17 cellular contexts compared by ENCODE assay signal in the genomic region with DNA sequence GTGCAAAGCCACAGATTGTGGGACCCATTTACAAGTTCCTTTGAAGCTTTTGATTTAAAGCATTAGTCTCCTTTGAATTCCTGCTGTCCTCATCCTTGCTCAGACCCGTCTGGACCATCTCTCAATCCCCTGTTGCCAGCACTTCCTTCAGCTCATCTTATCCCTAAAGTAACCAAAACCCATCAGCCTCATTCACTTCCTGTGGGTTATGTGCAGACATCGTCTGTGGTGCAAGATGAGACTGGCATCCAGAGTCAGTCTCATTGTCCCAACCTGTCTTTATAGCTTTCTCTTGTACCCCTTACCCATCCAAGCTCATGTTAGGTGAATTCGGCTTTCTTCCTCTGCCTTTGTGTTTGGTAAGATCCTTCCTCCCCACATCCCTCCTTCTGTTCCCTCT. TPM values are rescaled to one million over a fixed set of nuclear protein-coding genes. Genes with fewer than 3 reads are reported as not detected.
DNase-seq lines count a peak whose midpoint lies in the region; ATAC-seq, FAIRE-seq and TF ChIP-seq lines count a peak whose summit lies in the region.
"Had no signal": no experiment of that assay in that cellular context is flagged by ENCODE, and none has a peak within 500 bp of the region (broad histone marks: within the 10 kb centered on the region; RNA-seq: fewer than 3 reads in every experiment).

No MANE protein-coding gene starts in this region.

- H3K9me3 ChIP-seq in suprapubic skin, result no peaks in the 10 kb centered on the region
- H3K9me3 ChIP-seq: esophagus squamous epithelium, ovary had no signal

- FAIRE-seq in GM19239 (lab: Jason Lieb, UNC), result no peak

- H3K4me1 Mint-ChIP-seq in stimulated activated naive CD8-positive, alpha-beta T cell treated with anti-CD3 and anti-CD28 coated beads, Interleukin-15, Interleukin-2, amounts not matched to agents 100 ng/mL and 50 ng/mL, for 24 hours (ENCODE audit: low read depth), result peaks cover 9% of the 10 kb centered on the region
- H3K4me1 Mint-ChIP-seq in activated CD4-positive, alpha-beta memory T cell treated with anti-CD3 and anti-CD28 coated beads for 36 hours (ENCODE audit: low read depth), result peaks cover 10% of the 10 kb centered on the region
- H3K4me1 Mint-ChIP-seq in endothelial cell (ENCODE audit: unreplicated experiment), result no peaks in the 10 kb centered on the region

- peaks cover 95% of the 10 kb centered on the region for H3K36me3 Mint-ChIP-seq in stimulated activated naive CD8-positive, alpha-beta T cell treated with anti-CD3 and anti-CD28 coated beads, Interleukin-15, Interleukin-2, amounts not matched to agents 100 ng/mL and 50 ng/mL, for 24 hours (ENCODE audit: low read depth)
- H3K36me3 Mint-ChIP-seq in activated CD4-positive, alpha-beta memory T cell treated with anti-CD3 and anti-CD28 coated beads for 36 hours, result peaks cover 88% of the 10 kb centered on the region
- H3K36me3 Mint-ChIP-seq in endothelial cell (ENCODE audit: low read depth, unreplicated experiment), result peaks cover 76% of the 10 kb centered on the region

- no peak overlapping the region for H3K4me3 Mint-ChIP-seq in stimulated activated naive CD8-positive, alpha-beta T cell treated with anti-CD3 and anti-CD28 coated beads, Interleukin-15, Interleukin-2, amounts not matched to agents 100 ng/mL and 50 ng/mL, for 24 hours
- H3K4me3 Mint-ChIP-seq in activated CD4-positive, alpha-beta memory T cell treated with anti-CD3 and anti-CD28 coated beads for 36 hours, result no peak overlapping the region
- peak overlapping the region; percentile 4 for H3K4me3 Mint-ChIP-seq in endothelial cell (ENCODE audit: unreplicated experiment)

- no peak for TF ChIP-seq POLR2A in suprapubic skin (IDR thresholded peaks at IDR 0.05)

- TF ChIP-seq EP300 in suprapubic skin (IDR thresholded peaks at IDR 0.05), result no peak

- no peak overlapping the region for H3K27ac ChIP-seq in suprapubic skin
- H3K27ac ChIP-seq: esophagus squamous epithelium, ovary, WERI-Rb-1 had no signal

- no peak for DNase-seq in stimulated activated naive CD8-positive, alpha-beta T cell treated with anti-CD3 and anti-CD28 coated beads, Interleukin-15, Interleukin-2, amounts not matched to agents 100 U/mL and 50 U/mL, for 24 hours
- DNase-seq in activated CD4-positive, alpha-beta memory T cell treated with anti-CD3 and anti-CD28 coated beads for 36 hours, result no peak
- DNase-seq in endothelial cell (ENCODE audit: low spot score) (no peak), GM19239 (ENCODE audit: insufficient read length, low spot score) (no peak), suprapubic skin (ENCODE audit: low spot score in 2 of 2) (no peak), islet precursor cell (no peak)
- DNase-seq: COR-L47, esophagus squamous epithelium, KBM-7, NCI-H1048, NCI-H2081 treated with DMSO at 0.1 percent for 48 hours, ovary, WERI-Rb-1 had no signal

- 73% methylated on average over 3 of the region's 3 CpGs for WGBS in suprapubic skin

- intact Hi-C loops in activated CD4-positive, alpha-beta memory T cell treated with anti-CD3 and anti-CD28 coated beads for 36 hours (cut with micrococcal nuclease), result no loop called here

- POLR2A ChIA-PET in activated CD4-positive, alpha-beta memory T cell treated with anti-CD3 and anti-CD28 coated beads for 36 hours (lab: Charles Lee), result no interaction called here

- no peaks in the 10 kb centered on the region for H3K27me3 ChIP-seq in suprapubic skin
- H3K27me3 ChIP-seq: esophagus squamous epithelium, ovary had no signal

- peak overlapping the region; percentile 78 for H3K27ac Mint-ChIP-seq in stimulated activated naive CD8-positive, alpha-beta T cell treated with anti-CD3 and anti-CD28 coated beads, Interleukin-15, Interleukin-2, amounts not matched to agents 100 ng/mL and 50 ng/mL, for 24 hours
- H3K27ac Mint-ChIP-seq in activated CD4-positive, alpha-beta memory T cell treated with anti-CD3 and anti-CD28 coated beads for 36 hours, result peak overlapping the region; percentile 80
- H3K27ac Mint-ChIP-seq in endothelial cell (ENCODE audit: unreplicated experiment), result no peak overlapping the region

- H3K9me3 Mint-ChIP-seq in stimulated activated naive CD8-positive, alpha-beta T cell treated with anti-CD3 and anti-CD28 coated beads, Interleukin-15, Interleukin-2, amounts not matched to agents 100 ng/mL and 50 ng/mL, for 24 hours, result no peaks in the 10 kb centered on the region
- H3K9me3 Mint-ChIP-seq in activated CD4-positive, alpha-beta memory T cell treated with anti-CD3 and anti-CD28 coated beads for 36 hours, result no peaks in the 10 kb centered on the region
- H3K9me3 Mint-ChIP-seq in endothelial cell (ENCODE audit: unreplicated experiment), result no peaks in the 10 kb centered on the region

- CTCF ChIA-PET in activated CD4-positive, alpha-beta memory T cell treated with anti-CD3 and anti-CD28 coated beads for 36 hours (lab: Charles Lee), result interaction anchor here (0.9 to 2.0 kb wide), 2 partner anchors 83 to 263 kb away, joined by 3 to 4 read pairs; no protein-coding TSS in a partner anchor

- TF ChIP-seq CTCF in endothelial cell (IDR thresholded peaks at IDR 0.05; ENCODE audit: unreplicated experiment) (no peak), suprapubic skin (IDR thresholded peaks at IDR 0.05) (no peak)

- H3K4me1 ChIP-seq in suprapubic skin, result peaks cover 4% of the 10 kb centered on the region

- ATAC-seq in stimulated activated naive CD8-positive, alpha-beta T cell treated with anti-CD3 and anti-CD28 coated beads, Interleukin-15, Interleukin-2, amounts not matched to agents 100 U/mL and 50 U/mL, for 24 hours, result no peak
- no peak for ATAC-seq in GM21529 (IDR thresholded peaks at IDR 0.05; ENCODE audit: unreplicated experiment)
- ATAC-seq: Right ventricle myocardium inferior, sciatic nerve had no signal

- H3K36me3 ChIP-seq in suprapubic skin, result peaks cover 100% of the 10 kb centered on the region
- H3K36me3 ChIP-seq: ovary had no signal

- no peak overlapping the region for H3K4me3 ChIP-seq in suprapubic skin
- H3K4me3 ChIP-seq: esophagus squamous epithelium, ovary had no signal

- H3K27me3 Mint-ChIP-seq in stimulated activated naive CD8-positive, alpha-beta T cell treated with anti-CD3 and anti-CD28 coated beads, Interleukin-15, Interleukin-2, amounts not matched to agents 100 ng/mL and 50 ng/mL, for 24 hours, result no peaks in the 10 kb centered on the region
- H3K27me3 Mint-ChIP-seq in activated CD4-positive, alpha-beta memory T cell treated with anti-CD3 and anti-CD28 coated beads for 36 hours, result no peaks in the 10 kb centered on the region
- peaks cover 3% of the 10 kb centered on the region for H3K27me3 Mint-ChIP-seq in endothelial cell (ENCODE audit: unreplicated experiment)

RNA-seq across cellular contexts. Expression of gene ATP1A1, which starts 29.3 kb away (rescaled TPM):
- 100 to 1,000 TPM; 253 to 258 TPM for total RNA-seq in activated CD4-positive, alpha-beta memory T cell treated with anti-CD3 and anti-CD28 coated beads for 36 hours
- total RNA-seq in endothelial cell (ENCODE audit: unreplicated experiment) (156 TPM), suprapubic skin (100 to 1,000 TPM; 556 to 703 (median 561) TPM)
